ENCODE assay signal across 1 cellular context in the genomic region with DNA sequence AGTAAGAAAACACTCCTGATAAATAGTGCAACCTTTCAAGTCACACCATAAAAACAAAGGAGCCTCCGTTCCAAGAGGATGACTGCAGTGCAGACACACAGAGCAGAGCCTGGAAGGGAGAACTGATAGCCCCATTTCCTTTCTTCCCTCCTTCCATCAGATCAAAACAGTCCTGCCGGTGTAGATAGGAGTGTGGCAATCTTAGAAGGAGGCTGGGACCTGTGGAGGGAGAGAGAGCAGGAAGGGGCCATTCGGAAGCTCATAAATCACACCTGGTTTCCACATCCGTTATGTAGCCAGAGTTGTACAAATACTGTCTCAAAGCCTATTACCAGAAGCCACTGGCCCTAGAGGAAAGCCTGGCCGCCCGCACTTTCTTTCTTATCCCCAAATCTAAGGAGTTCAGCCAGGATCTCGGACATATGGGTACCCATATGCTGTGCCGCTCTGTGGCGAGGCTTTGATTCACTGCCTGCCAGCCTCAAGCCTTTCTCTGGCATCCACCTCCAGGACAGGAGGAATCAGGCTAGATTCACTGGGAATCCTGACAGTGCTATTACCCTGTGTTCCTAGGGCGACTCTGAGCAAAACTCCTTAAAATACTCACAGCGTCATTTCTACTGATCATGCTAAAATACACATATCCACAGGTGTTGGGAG.
TF ChIP-seq lines count a peak whose summit lies in the region.

No MANE protein-coding gene starts in this region.

TF ChIP-seq in K562, 482 proteins besides CTCF, POLR2A, EP300 and RAD21 (continued from another document and continues in another):
- TF ChIP-seq, protein P1, sequence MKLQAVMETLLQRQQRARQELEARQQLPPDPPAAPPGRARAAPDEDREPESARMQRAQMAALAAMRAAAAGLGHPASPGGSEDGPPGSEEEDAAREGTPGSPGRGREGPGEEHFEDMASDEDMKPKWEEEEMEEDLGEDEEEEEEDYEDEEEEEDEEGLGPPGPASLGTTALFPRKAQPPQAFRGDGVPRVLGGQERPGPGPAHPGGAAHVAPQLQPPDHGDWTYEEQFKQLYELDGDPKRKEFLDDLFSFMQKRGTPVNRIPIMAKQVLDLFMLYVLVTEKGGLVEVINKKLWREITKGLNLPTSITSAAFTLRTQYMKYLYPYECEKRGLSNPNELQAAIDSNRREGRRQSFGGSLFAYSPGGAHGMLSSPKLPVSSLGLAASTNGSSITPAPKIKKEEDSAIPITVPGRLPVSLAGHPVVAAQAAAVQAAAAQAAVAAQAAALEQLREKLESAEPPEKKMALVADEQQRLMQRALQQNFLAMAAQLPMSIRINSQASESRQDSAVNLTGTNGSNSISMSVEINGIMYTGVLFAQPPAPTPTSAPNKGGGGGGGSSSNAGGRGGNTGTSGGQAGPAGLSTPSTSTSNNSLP (IDR thresholded peaks at IDR 0.05; ENCODE audit: borderline replicate concordance, low read depth, low read length), result peak; percentile 87; the same call in 1 of the 2 replicates
- TF ChIP-seq ZZZ3 (IDR thresholded peaks at IDR 0.05), result no peak
- TF ChIP-seq, protein P2, sequence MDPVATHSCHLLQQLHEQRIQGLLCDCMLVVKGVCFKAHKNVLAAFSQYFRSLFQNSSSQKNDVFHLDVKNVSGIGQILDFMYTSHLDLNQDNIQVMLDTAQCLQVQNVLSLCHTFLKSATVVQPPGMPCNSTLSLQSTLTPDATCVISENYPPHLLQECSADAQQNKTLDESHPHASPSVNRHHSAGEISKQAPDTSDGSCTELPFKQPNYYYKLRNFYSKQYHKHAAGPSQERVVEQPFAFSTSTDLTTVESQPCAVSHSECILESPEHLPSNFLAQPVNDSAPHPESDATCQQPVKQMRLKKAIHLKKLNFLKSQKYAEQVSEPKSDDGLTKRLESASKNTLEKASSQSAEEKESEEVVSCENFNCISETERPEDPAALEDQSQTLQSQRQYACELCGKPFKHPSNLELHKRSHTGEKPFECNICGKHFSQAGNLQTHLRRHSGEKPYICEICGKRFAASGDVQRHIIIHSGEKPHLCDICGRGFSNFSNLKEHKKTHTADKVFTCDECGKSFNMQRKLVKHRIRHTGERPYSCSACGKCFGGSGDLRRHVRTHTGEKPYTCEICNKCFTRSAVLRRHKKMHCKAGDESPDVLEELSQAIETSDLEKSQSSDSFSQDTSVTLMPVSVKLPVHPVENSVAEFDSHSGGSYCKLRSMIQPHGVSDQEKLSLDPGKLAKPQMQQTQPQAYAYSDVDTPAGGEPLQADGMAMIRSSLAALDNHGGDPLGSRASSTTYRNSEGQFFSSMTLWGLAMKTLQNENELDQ (CRISPR knock-in tag; IDR thresholded peaks at IDR 0.05; ENCODE audit: borderline replicate concordance), result no peak
- TF ChIP-seq TRIM24 (IDR thresholded peaks at IDR 0.05), result peak; percentile 94
- TF ChIP-seq, protein P3, sequence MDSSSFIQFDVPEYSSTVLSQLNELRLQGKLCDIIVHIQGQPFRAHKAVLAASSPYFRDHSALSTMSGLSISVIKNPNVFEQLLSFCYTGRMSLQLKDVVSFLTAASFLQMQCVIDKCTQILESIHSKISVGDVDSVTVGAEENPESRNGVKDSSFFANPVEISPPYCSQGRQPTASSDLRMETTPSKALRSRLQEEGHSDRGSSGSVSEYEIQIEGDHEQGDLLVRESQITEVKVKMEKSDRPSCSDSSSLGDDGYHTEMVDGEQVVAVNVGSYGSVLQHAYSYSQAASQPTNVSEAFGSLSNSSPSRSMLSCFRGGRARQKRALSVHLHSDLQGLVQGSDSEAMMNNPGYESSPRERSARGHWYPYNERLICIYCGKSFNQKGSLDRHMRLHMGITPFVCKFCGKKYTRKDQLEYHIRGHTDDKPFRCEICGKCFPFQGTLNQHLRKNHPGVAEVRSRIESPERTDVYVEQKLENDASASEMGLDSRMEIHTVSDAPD (CRISPR knock-in tag; IDR thresholded peaks at IDR 0.05), result no peak
- TF ChIP-seq, protein P4, sequence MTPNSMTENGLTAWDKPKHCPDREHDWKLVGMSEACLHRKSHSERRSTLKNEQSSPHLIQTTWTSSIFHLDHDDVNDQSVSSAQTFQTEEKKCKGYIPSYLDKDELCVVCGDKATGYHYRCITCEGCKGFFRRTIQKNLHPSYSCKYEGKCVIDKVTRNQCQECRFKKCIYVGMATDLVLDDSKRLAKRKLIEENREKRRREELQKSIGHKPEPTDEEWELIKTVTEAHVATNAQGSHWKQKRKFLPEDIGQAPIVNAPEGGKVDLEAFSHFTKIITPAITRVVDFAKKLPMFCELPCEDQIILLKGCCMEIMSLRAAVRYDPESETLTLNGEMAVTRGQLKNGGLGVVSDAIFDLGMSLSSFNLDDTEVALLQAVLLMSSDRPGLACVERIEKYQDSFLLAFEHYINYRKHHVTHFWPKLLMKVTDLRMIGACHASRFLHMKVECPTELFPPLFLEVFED (CRISPR knock-in tag; conservative IDR thresholded peaks at IDR 0.05), result no peak
- TF ChIP-seq PPARD (CRISPR knock-in tag; IDR thresholded peaks at IDR 0.05), result no peak
- TF ChIP-seq PHF21A (IDR thresholded peaks at IDR 0.05; ENCODE audit: borderline replicate concordance, low read depth), result peak; percentile 68; the same call in 1 of the 2 replicates
- TF ChIP-seq, protein P5, sequence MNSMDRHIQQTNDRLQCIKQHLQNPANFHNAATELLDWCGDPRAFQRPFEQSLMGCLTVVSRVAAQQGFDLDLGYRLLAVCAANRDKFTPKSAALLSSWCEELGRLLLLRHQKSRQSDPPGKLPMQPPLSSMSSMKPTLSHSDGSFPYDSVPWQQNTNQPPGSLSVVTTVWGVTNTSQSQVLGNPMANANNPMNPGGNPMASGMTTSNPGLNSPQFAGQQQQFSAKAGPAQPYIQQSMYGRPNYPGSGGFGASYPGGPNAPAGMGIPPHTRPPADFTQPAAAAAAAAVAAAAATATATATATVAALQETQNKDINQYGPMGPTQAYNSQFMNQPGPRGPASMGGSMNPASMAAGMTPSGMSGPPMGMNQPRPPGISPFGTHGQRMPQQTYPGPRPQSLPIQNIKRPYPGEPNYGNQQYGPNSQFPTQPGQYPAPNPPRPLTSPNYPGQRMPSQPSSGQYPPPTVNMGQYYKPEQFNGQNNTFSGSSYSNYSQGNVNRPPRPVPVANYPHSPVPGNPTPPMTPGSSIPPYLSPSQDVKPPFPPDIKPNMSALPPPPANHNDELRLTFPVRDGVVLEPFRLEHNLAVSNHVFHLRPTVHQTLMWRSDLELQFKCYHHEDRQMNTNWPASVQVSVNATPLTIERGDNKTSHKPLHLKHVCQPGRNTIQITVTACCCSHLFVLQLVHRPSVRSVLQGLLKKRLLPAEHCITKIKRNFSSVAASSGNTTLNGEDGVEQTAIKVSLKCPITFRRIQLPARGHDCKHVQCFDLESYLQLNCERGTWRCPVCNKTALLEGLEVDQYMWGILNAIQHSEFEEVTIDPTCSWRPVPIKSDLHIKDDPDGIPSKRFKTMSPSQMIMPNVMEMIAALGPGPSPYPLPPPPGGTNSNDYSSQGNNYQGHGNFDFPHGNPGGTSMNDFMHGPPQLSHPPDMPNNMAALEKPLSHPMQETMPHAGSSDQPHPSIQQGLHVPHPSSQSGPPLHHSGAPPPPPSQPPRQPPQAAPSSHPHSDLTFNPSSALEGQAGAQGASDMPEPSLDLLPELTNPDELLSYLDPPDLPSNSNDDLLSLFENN (IDR thresholded peaks at IDR 0.05; ENCODE audit: low read depth in 2 of 2, low read length in 2 of 2), result peak in 1 of 2 experiments; percentile 95; a peak in 2 of 4 replicates
- no peak for TF ChIP-seq NR3C1 (CRISPR knock-in tag; IDR thresholded peaks at IDR 0.05)
- no peak for TF ChIP-seq POLR3A (IDR thresholded peaks at IDR 0.05; ENCODE audit: borderline replicate concordance, extremely low read depth, insufficient read depth, insufficient read length)
- no peak for TF ChIP-seq FOXK2 (conservative IDR thresholded peaks at IDR 0.05 in 1 of 2, IDR thresholded peaks at IDR 0.05 in 1 of 2; ENCODE audit: low read depth in 2 of 2)
- peak; percentile 93 for TF ChIP-seq SMARCE1 (IDR thresholded peaks at IDR 0.05)
- TF ChIP-seq BCOR (IDR thresholded peaks at IDR 0.05), result peak; percentile 55; the same call in 1 of the 2 replicates
- no peak for TF ChIP-seq FOXJ3 (CRISPR knock-in tag; IDR thresholded peaks at IDR 0.05)
- TF ChIP-seq STAT5B (CRISPR knock-in tag; IDR thresholded peaks at IDR 0.05), result no peak
- TF ChIP-seq, protein P6, sequence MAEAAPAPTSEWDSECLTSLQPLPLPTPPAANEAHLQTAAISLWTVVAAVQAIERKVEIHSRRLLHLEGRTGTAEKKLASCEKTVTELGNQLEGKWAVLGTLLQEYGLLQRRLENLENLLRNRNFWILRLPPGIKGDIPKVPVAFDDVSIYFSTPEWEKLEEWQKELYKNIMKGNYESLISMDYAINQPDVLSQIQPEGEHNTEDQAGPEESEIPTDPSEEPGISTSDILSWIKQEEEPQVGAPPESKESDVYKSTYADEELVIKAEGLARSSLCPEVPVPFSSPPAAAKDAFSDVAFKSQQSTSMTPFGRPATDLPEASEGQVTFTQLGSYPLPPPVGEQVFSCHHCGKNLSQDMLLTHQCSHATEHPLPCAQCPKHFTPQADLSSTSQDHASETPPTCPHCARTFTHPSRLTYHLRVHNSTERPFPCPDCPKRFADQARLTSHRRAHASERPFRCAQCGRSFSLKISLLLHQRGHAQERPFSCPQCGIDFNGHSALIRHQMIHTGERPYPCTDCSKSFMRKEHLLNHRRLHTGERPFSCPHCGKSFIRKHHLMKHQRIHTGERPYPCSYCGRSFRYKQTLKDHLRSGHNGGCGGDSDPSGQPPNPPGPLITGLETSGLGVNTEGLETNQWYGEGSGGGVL (CRISPR knock-in tag; IDR thresholded peaks at IDR 0.05), result no peak
- TF ChIP-seq ZKSCAN3 (CRISPR knock-in tag; IDR thresholded peaks at IDR 0.05), result no peak
- peak; percentile 69; the same call in 1 of the 2 replicates for TF ChIP-seq MEF2A (IDR thresholded peaks at IDR 0.05; ENCODE audit: control insufficient read depth, low read depth, low read length)
- 0 out of 4 replicates have a peak, but pooled peaks of 1 of the 2 experiments have one; percentile 21 for TF ChIP-seq SIX5 (IDR thresholded peaks at IDR 0.05; ENCODE audit: borderline replicate concordance in 1 of 2, insufficient read depth in 1 of 2, low read depth in 1 of 2, low read length in 2 of 2)
- no peak for TF ChIP-seq ZNF57 (CRISPR knock-in tag; IDR thresholded peaks at IDR 0.05)
- no peak for TF ChIP-seq PHTF2 (CRISPR knock-in tag; IDR thresholded peaks at IDR 0.05)
- no peak for TF ChIP-seq SRSF1 (IDR thresholded peaks at IDR 0.05; ENCODE audit: low read depth, low read length)
- no peak for TF ChIP-seq TEAD2 (tag; IDR thresholded peaks at IDR 0.05)
- TF ChIP-seq SRSF3 (IDR thresholded peaks at IDR 0.05; ENCODE audit: insufficient read depth, low read length), result no peak
- TF ChIP-seq ZNF134 (CRISPR knock-in tag; conservative IDR thresholded peaks at IDR 0.05), result no peak
- no peak; the same call in 1 of the 2 replicates for TF ChIP-seq FOSL1 (tag; conservative IDR thresholded peaks at IDR 0.05)
- TF ChIP-seq, protein P7, sequence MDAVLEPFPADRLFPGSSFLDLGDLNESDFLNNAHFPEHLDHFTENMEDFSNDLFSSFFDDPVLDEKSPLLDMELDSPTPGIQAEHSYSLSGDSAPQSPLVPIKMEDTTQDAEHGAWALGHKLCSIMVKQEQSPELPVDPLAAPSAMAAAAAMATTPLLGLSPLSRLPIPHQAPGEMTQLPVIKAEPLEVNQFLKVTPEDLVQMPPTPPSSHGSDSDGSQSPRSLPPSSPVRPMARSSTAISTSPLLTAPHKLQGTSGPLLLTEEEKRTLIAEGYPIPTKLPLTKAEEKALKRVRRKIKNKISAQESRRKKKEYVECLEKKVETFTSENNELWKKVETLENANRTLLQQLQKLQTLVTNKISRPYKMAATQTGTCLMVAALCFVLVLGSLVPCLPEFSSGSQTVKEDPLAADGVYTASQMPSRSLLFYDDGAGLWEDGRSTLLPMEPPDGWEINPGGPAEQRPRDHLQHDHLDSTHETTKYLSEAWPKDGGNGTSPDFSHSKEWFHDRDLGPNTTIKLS (IDR thresholded peaks at IDR 0.05; ENCODE audit: borderline replicate concordance, low read depth), result no peak
- TF ChIP-seq WHSC1 (IDR thresholded peaks at IDR 0.05; ENCODE audit: low read length), result no peak
- TF ChIP-seq RBM34 (IDR thresholded peaks at IDR 0.05; ENCODE audit: borderline replicate concordance, insufficient read depth, low read length), result no peak
- TF ChIP-seq NCOA2 (IDR thresholded peaks at IDR 0.05; ENCODE audit: partially characterized antibody in 2 of 2), result no peak
- peak; percentile 84 for TF ChIP-seq GTF2E2 (tag; IDR thresholded peaks at IDR 0.05)
- TF ChIP-seq, protein P8, sequence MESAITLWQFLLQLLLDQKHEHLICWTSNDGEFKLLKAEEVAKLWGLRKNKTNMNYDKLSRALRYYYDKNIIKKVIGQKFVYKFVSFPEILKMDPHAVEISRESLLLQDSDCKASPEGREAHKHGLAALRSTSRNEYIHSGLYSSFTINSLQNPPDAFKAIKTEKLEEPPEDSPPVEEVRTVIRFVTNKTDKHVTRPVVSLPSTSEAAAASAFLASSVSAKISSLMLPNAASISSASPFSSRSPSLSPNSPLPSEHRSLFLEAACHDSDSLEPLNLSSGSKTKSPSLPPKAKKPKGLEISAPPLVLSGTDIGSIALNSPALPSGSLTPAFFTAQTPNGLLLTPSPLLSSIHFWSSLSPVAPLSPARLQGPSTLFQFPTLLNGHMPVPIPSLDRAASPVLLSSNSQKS (CRISPR knock-in tag; IDR thresholded peaks at IDR 0.05), result no peak
- TF ChIP-seq, protein P9, sequence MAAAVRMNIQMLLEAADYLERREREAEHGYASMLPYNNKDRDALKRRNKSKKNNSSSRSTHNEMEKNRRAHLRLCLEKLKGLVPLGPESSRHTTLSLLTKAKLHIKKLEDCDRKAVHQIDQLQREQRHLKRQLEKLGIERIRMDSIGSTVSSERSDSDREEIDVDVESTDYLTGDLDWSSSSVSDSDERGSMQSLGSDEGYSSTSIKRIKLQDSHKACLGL (CRISPR knock-in tag; IDR thresholded peaks at IDR 0.05; ENCODE audit: borderline replicate concordance, poor library complexity, severe bottlenecking), result no peak
- TF ChIP-seq, protein P10, sequence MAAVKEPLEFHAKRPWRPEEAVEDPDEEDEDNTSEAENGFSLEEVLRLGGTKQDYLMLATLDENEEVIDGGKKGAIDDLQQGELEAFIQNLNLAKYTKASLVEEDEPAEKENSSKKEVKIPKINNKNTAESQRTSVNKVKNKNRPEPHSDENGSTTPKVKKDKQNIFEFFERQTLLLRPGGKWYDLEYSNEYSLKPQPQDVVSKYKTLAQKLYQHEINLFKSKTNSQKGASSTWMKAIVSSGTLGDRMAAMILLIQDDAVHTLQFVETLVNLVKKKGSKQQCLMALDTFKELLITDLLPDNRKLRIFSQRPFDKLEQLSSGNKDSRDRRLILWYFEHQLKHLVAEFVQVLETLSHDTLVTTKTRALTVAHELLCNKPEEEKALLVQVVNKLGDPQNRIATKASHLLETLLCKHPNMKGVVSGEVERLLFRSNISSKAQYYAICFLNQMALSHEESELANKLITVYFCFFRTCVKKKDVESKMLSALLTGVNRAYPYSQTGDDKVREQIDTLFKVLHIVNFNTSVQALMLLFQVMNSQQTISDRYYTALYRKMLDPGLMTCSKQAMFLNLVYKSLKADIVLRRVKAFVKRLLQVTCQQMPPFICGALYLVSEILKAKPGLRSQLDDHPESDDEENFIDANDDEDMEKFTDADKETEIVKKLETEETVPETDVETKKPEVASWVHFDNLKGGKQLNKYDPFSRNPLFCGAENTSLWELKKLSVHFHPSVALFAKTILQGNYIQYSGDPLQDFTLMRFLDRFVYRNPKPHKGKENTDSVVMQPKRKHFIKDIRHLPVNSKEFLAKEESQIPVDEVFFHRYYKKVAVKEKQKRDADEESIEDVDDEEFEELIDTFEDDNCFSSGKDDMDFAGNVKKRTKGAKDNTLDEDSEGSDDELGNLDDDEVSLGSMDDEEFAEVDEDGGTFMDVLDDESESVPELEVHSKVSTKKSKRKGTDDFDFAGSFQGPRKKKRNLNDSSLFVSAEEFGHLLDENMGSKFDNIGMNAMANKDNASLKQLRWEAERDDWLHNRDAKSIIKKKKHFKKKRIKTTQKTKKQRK (IDR thresholded peaks at IDR 0.05; ENCODE audit: borderline replicate concordance, low read depth, low read length), result no peak
- TF ChIP-seq GABPA (tag; conservative IDR thresholded peaks at IDR 0.05; ENCODE audit: low read depth), result peak; percentile 79
